19 cellular contexts compared by ENCODE assay signal in the genomic region with DNA sequence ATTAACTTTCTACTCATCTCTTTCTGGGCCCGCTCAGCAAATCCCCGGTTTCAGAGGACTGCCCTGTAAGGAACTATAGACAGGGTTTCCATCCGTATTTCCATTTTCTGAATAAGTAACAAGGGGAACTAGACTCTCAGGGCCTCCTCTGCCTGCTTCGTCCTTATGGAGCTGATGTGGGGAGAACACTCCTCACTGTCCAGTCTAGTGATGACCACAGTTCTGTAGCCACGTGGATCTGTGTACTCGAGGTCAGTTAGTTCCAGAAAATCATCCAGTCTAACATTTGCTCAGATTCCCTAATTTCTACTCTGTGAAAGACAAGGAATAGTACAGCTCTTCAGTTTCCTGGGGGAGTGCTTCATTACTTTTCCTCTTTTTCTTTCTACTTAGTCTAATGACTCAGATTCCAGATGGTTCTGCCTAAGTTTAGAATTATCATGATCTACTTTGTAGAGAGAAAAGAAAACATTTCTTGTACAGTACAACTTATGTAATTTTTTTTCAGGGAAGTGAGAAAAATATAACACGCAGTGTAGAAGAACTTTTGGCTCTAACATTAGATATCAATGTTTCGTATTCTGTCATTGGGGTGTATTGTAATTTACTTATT.
A peak's percentile ranks its signal among the peaks of the same experiment; 100 is the strongest.
DNase-seq lines count a peak whose midpoint lies in the region; ATAC-seq and TF ChIP-seq lines count a peak whose summit lies in the region.
"Had no signal": no experiment of that assay in that cellular context is flagged by ENCODE, and none has a peak within 500 bp of the region (broad histone marks: within the 10 kb centered on the region; RNA-seq: fewer than 3 reads in every experiment).

No MANE protein-coding gene starts in this region.

- H3K36me3 Mint-ChIP-seq in activated naive CD8-positive, alpha-beta T cell treated with anti-CD3 and anti-CD28 coated beads, Interleukin-2, amount 50 U/mL, for 24 hours (ENCODE audit: low read depth), result no peaks in the 10 kb centered on the region
- H3K36me3 Mint-ChIP-seq: stimulated activated naive B cell treated with anti-CD40 and anti-IgM and Interleukin-4, amounts not matched to agents 10 μg/mL and 1 μg/mL and 100 μg/mL, for 72 hours had no signal

- H3K36me3 ChIP-seq in brain microvascular endothelial cell (replicated peaks), result peaks cover 10% of the 10 kb centered on the region
- H3K36me3 ChIP-seq in cardiac muscle cell, result peaks cover 10% of the 10 kb centered on the region
- no peaks in the 10 kb centered on the region for H3K36me3 ChIP-seq in psoas muscle (ENCODE audit: insufficient read depth in 1 of 2, low read depth in 1 of 2)

- intact Hi-C loops in psoas muscle (cut with DNase I), result no loop called here

- 75 to 79% (median 77%) methylated on average over 8 of the region's 8 CpGs for WGBS in psoas muscle, 3 donors

- H3K4me3 ChIP-seq in brain microvascular endothelial cell (ENCODE audit: low read depth, low read length) (no peak overlapping the region), cardiac muscle cell (no peak overlapping the region), psoas muscle (no peak overlapping the region)

- H3K4me1 ChIP-seq in cardiac muscle cell (ENCODE audit: low read depth) (peaks cover 5% of the 10 kb centered on the region), psoas muscle (no peaks in the 10 kb centered on the region)
- H3K4me1 ChIP-seq: Caco-2 had no signal

- no peaks in the 10 kb centered on the region for H3K9me3 Mint-ChIP-seq in activated naive CD8-positive, alpha-beta T cell treated with anti-CD3 and anti-CD28 coated beads, Interleukin-2, amount 50 U/mL, for 24 hours
- H3K9me3 Mint-ChIP-seq: immature natural killer cell; T-helper 1 cell treated with Interleukin-12 subunit alpha and Interleukin-12 subunit beta and Interleukin-4 antibody, amounts not matched to agents 30 μg/mL and 1 μg/mL, for 36 hours had no signal

- DNase-seq in CD1c-positive myeloid dendritic cell (ENCODE audit: extremely low spot score), result peak; percentile 12
- no peak for DNase-seq in brain microvascular endothelial cell
- DNase-seq in cardiac muscle cell (ENCODE audit: low read depth in 1 of 2, low spot score in 1 of 2), result peak in 1 of 2 donors; percentile 68
- DNase-seq in psoas muscle, result no peak
- DNase-seq in activated naive CD8-positive, alpha-beta T cell treated with anti-CD3 and anti-CD28 coated beads, Interleukin-2, amount 50 U/mL, for 24 hours, result no peak
- DNase-seq in AG08395 (ENCODE audit: low spot score), result no peak
- no peak for DNase-seq in NCI-H774 (lab: John Stamatoyannopoulos, UW)
- DNase-seq: Caco-2; effector memory CD4-positive, alpha-beta T cell; GDM1; immature natural killer cell; mesenchymal stem cell; NCI-H1092 treated with DMSO at 0.1 percent for 48 hours; NCI-H2227 treated with DMSO at 0.1 percent for 48 hours; stimulated activated naive B cell treated with anti-CD40 and anti-IgM and Interleukin-4, amounts not matched to agents 10 μg/mL and 1 μg/mL and 100 μg/mL, for 72 hours had no signal

- H3K27me3 Mint-ChIP-seq in activated naive CD8-positive, alpha-beta T cell treated with anti-CD3 and anti-CD28 coated beads, Interleukin-2, amount 50 U/mL, for 24 hours, result peaks cover 21% of the 10 kb centered on the region

- H3K4me1 Mint-ChIP-seq in activated naive CD8-positive, alpha-beta T cell treated with anti-CD3 and anti-CD28 coated beads, Interleukin-2, amount 50 U/mL, for 24 hours, result no peaks in the 10 kb centered on the region
- H3K4me1 Mint-ChIP-seq: immature natural killer cell had no signal

- TF ChIP-seq CTCF in brain microvascular endothelial cell (IDR thresholded peaks at IDR 0.05; ENCODE audit: low read depth, low read length, missing control alignments), result no peak
- TF ChIP-seq CTCF in cardiac muscle cell (IDR thresholded peaks at IDR 0.05; ENCODE audit: low read depth, low read length), result no peak
- TF ChIP-seq CTCF in psoas muscle (IDR thresholded peaks at IDR 0.05), result no peak

- H3K9me3 ChIP-seq in cardiac muscle cell (ENCODE audit: low read depth) (no peaks in the 10 kb centered on the region), psoas muscle (no peaks in the 10 kb centered on the region)
- H3K9me3 ChIP-seq: Caco-2 had no signal

- H3K27ac Mint-ChIP-seq in activated naive CD8-positive, alpha-beta T cell treated with anti-CD3 and anti-CD28 coated beads, Interleukin-2, amount 50 U/mL, for 24 hours, result no peak overlapping the region
- H3K27ac Mint-ChIP-seq: immature natural killer cell; stimulated activated naive B cell treated with anti-CD40 and anti-IgM and Interleukin-4, amounts not matched to agents 10 μg/mL and 1 μg/mL and 100 μg/mL, for 72 hours; T-helper 1 cell treated with Interleukin-12 subunit alpha and Interleukin-12 subunit beta and Interleukin-4 antibody, amounts not matched to agents 30 μg/mL and 1 μg/mL, for 36 hours had no signal

- peak overlapping the region; percentile 25 for H3K27ac ChIP-seq in brain microvascular endothelial cell
- peak overlapping the region; percentile 16 for H3K27ac ChIP-seq in cardiac muscle cell
- peak overlapping the region; percentile 33 for H3K27ac ChIP-seq in psoas muscle

- ATAC-seq in psoas muscle (no peak), GM21825 (IDR thresholded peaks at IDR 0.05; ENCODE audit: unreplicated experiment) (no peak)
- no peak for ATAC-seq in activated naive CD8-positive, alpha-beta T cell treated with anti-CD3 and anti-CD28 coated beads, Interleukin-2, amount 50 U/mL, for 24 hours
- ATAC-seq: activated CD4-positive, CD25-positive, alpha-beta regulatory T cell treated with anti-CD3 and anti-CD28 coated beads, Interleukin-2, amount 50 U/mL, for 24 hours; HCT116; stimulated activated naive B cell treated with anti-CD40 and anti-IgM and Interleukin-4, amounts not matched to agents 10 μg/mL and 1 μg/mL and 100 μg/mL, for 72 hours had no signal

- in situ Hi-C loops in brain microvascular endothelial cell (cut with HindIII; ENCODE audit: low pct_ligation_motif_present, low sequenced_read_pairs), result no loop called here

- H3K27me3 ChIP-seq in brain microvascular endothelial cell (replicated peaks) (no peaks in the 10 kb centered on the region), cardiac muscle cell (no peaks in the 10 kb centered on the region), psoas muscle (ENCODE audit: insufficient read depth in 3 of 3, low read length in 2 of 3) (no peaks in the 10 kb centered on the region)

- H3K4me3 Mint-ChIP-seq in activated naive CD8-positive, alpha-beta T cell treated with anti-CD3 and anti-CD28 coated beads, Interleukin-2, amount 50 U/mL, for 24 hours, result no peak overlapping the region
- H3K4me3 Mint-ChIP-seq: immature natural killer cell; stimulated activated naive B cell treated with anti-CD40 and anti-IgM and Interleukin-4, amounts not matched to agents 10 μg/mL and 1 μg/mL and 100 μg/mL, for 72 hours; T-helper 1 cell treated with Interleukin-12 subunit alpha and Interleukin-12 subunit beta and Interleukin-4 antibody, amounts not matched to agents 30 μg/mL and 1 μg/mL, for 36 hours had no signal
